8 cellular contexts compared by ENCODE assay signal in genomic region chr3:47282424-47283192, GRCh38. TPM values are rescaled to one million over a fixed set of nuclear protein-coding genes. Genes with fewer than 3 reads are reported as not detected.
DNase-seq lines count a peak whose midpoint lies in the region; ATAC-seq and TF ChIP-seq lines count a peak whose summit lies in the region.

Gene KIF9, minus strand, starts transcription at chr3:47282799. Its CDS starts 5,425 bp downstream, at chr3:47277374.
Gene KLHL18, plus strand, starts transcription at chr3:47282944. Its CDS starts 22 bp downstream, at chr3:47282966.

- no peak for TF ChIP-seq CTCF in C4-2B (conservative IDR thresholded peaks at IDR 0.05)
- TF ChIP-seq CTCF in liver (IDR thresholded peaks at IDR 0.05; ENCODE audit: low read depth, low read length, missing input control) = no peak

- H3K9me3 ChIP-seq in liver (ENCODE audit: control insufficient read depth in 4 of 4, low read length in 3 of 4) = no peaks in the 10 kb centered on the region

- H3K4me1 ChIP-seq in liver (ENCODE audit: control insufficient read depth in 4 of 4, insufficient read depth in 4 of 4, low read length in 3 of 4) = peaks cover 4 to 19% (median 10%) of the 10 kb centered on the region in 4 donors

- ATAC-seq in GM19328 (IDR thresholded peaks at IDR 0.05; ENCODE audit: unreplicated experiment) = peak; percentile 77
- peak; percentile 61 for ATAC-seq in HG03469 (IDR thresholded peaks at IDR 0.05; ENCODE audit: unreplicated experiment)

- H3K36me3 ChIP-seq in liver (ENCODE audit: control insufficient read depth in 4 of 4, insufficient read depth in 3 of 4, low read depth in 1 of 4, low read length in 3 of 4) = no peaks in the 10 kb centered on the region

- H3K9ac ChIP-seq in liver (ENCODE audit: low read depth in 1 of 2, low read length in 2 of 2) = peak within 1 kb of the TSS; percentile 92 to 98

- peak within 1 kb of the TSS; percentile 87 for H3K27ac ChIP-seq in C4-2B
- peak within 1 kb of the TSS; percentile 94 to 96 for H3K27ac ChIP-seq in liver (ENCODE audit: low read depth in 1 of 2, low read length in 2 of 2)

- H3K4me3 ChIP-seq in liver (ENCODE audit: low read depth in 1 of 3, low read length in 3 of 3) = peak within 1 kb of the TSS; percentile 80 to 99 (median 99)

- no peaks in the 10 kb centered on the region for H3K27me3 ChIP-seq in liver (ENCODE audit: control insufficient read depth in 4 of 4, insufficient read depth in 4 of 4, low read length in 3 of 4)

- peak; percentile 38 to 61 for TF ChIP-seq RAD21 in liver (IDR thresholded peaks at IDR 0.05)

- under 1% methylated on average over 82 of the region's 82 CpGs for WGBS in liver

- DNase-seq in NCI-H748 (lab: John Stamatoyannopoulos, UW; ENCODE audit: unreplicated experiment) (peak; percentile 92), dermis microvascular lymphatic vessel endothelial cell (ENCODE audit: low read depth in 2 of 2) (peak; percentile 78 to 92)
- peak; percentile 94 to 95 for DNase-seq in activated CD4-positive, alpha-beta T cell treated with anti-CD3 and anti-CD28 coated beads, Interleukin-2, amount 50 U/mL, for 4 hours
- peak; percentile 93 for DNase-seq in stimulated activated CD4-positive, alpha-beta T cell treated with anti-CD3 and anti-CD28 coated beads, Interleukin-4, amount 100 ng/mL, for 1 hour

TF ChIP-seq in liver, 16 proteins besides CTCF, POLR2A, EP300 and RAD21:
- TF ChIP-seq NR2F2 (IDR thresholded peaks at IDR 0.05) = peak; percentile 74
- TF ChIP-seq, protein P1, sequence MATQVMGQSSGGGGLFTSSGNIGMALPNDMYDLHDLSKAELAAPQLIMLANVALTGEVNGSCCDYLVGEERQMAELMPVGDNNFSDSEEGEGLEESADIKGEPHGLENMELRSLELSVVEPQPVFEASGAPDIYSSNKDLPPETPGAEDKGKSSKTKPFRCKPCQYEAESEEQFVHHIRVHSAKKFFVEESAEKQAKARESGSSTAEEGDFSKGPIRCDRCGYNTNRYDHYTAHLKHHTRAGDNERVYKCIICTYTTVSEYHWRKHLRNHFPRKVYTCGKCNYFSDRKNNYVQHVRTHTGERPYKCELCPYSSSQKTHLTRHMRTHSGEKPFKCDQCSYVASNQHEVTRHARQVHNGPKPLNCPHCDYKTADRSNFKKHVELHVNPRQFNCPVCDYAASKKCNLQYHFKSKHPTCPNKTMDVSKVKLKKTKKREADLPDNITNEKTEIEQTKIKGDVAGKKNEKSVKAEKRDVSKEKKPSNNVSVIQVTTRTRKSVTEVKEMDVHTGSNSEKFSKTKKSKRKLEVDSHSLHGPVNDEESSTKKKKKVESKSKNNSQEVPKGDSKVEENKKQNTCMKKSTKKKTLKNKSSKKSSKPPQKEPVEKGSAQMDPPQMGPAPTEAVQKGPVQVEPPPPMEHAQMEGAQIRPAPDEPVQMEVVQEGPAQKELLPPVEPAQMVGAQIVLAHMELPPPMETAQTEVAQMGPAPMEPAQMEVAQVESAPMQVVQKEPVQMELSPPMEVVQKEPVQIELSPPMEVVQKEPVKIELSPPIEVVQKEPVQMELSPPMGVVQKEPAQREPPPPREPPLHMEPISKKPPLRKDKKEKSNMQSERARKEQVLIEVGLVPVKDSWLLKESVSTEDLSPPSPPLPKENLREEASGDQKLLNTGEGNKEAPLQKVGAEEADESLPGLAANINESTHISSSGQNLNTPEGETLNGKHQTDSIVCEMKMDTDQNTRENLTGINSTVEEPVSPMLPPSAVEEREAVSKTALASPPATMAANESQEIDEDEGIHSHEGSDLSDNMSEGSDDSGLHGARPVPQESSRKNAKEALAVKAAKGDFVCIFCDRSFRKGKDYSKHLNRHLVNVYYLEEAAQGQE (IDR thresholded peaks at IDR 0.05) = no peak
- peak; percentile 84 to 97 for TF ChIP-seq GABPA (IDR thresholded peaks at IDR 0.05 in 1 of 2, conservative IDR thresholded peaks at IDR 0.05 in 1 of 2)
- TF ChIP-seq TAF1 (conservative IDR thresholded peaks at IDR 0.05) = peak; percentile 86
- peak; percentile 87 for TF ChIP-seq EGR1 (IDR thresholded peaks at IDR 0.05; ENCODE audit: low read depth in 2 of 2)
- no peak for TF ChIP-seq HNF4G (IDR thresholded peaks at IDR 0.05)
- TF ChIP-seq YY1 (IDR thresholded peaks at IDR 0.05) = peak; percentile 95
- peak; percentile 98 for TF ChIP-seq FOXA2 (IDR thresholded peaks at IDR 0.05)
- TF ChIP-seq ATF3 (IDR thresholded peaks at IDR 0.05) = no peak
- peak; percentile 60 to 61 for TF ChIP-seq RXRA (IDR thresholded peaks at IDR 0.05)
- TF ChIP-seq FOXA1 (IDR thresholded peaks at IDR 0.05) = peak; percentile 97
- TF ChIP-seq HNF4A (conservative IDR thresholded peaks at IDR 0.05) = peak in 1 of 2 donors; percentile 40
- TF ChIP-seq, protein P2, sequence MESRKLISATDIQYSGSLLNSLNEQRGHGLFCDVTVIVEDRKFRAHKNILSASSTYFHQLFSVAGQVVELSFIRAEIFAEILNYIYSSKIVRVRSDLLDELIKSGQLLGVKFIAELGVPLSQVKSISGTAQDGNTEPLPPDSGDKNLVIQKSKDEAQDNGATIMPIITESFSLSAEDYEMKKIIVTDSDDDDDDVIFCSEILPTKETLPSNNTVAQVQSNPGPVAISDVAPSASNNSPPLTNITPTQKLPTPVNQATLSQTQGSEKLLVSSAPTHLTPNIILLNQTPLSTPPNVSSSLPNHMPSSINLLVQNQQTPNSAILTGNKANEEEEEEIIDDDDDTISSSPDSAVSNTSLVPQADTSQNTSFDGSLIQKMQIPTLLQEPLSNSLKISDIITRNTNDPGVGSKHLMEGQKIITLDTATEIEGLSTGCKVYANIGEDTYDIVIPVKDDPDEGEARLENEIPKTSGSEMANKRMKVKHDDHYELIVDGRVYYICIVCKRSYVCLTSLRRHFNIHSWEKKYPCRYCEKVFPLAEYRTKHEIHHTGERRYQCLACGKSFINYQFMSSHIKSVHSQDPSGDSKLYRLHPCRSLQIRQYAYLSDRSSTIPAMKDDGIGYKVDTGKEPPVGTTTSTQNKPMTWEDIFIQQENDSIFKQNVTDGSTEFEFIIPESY (IDR thresholded peaks at IDR 0.05) = peak; percentile 82
- TF ChIP-seq JUND (IDR thresholded peaks at IDR 0.05) = peak; percentile 43 to 72
- TF ChIP-seq, protein P3, sequence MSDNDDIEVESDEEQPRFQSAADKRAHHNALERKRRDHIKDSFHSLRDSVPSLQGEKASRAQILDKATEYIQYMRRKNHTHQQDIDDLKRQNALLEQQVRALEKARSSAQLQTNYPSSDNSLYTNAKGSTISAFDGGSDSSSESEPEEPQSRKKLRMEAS (IDR thresholded peaks at IDR 0.05) = peak; percentile 97
- peak; percentile 69 for TF ChIP-seq SP1 (IDR thresholded peaks at IDR 0.05)

RNA-seq across cellular contexts. Expression of gene KIF9, which starts in this region (rescaled TPM):
- total RNA-seq in dermis microvascular lymphatic vessel endothelial cell (6.3 and 6.8 TPM in 2 replicates), liver (1 to 10 TPM; 2.3 to 2.5 TPM)
- polyA plus RNA-seq in liver = 1 to 10 TPM; 3.8 to 4.5 TPM

RNA-seq across cellular contexts. Expression of gene KLHL18, which starts in this region (rescaled TPM):
- total RNA-seq in dermis microvascular lymphatic vessel endothelial cell (20.3 and 23.1 TPM in 2 replicates), liver (10 to 100 TPM in 1 of 2 donors, 1 to 10 TPM in 1; 9.3 to 12.6 TPM)
- polyA plus RNA-seq in liver = 10 to 100 TPM in 1 of 2 donors, 1 to 10 TPM in 1; 3.5 to 11.2 TPM

Comparison
In these comparisons a context has a peak if more than half of its experiments do, and no peak if none do; other contexts are left out.
1. Peak in every context shown above with its lines: DNase-seq, ATAC-seq, H3K4me3 ChIP-seq and H3K27ac ChIP-seq.